In genomic region chr18:57004366-57005121, GRCh38 we compare ENCODE assay signal across 9 cellular contexts.
DNase-seq lines count a peak whose midpoint lies in the region; ATAC-seq and TF ChIP-seq lines count a peak whose summit lies in the region.
"Had no signal": no experiment of that assay in that cellular context is flagged by ENCODE, and none has a peak within 500 bp of the region (broad histone marks: within the 10 kb centered on the region; RNA-seq: fewer than 3 reads in every experiment).

No MANE protein-coding gene starts in this region.

- no peaks in the 10 kb centered on the region for H3K36me3 Mint-ChIP-seq in activated naive CD4-positive, alpha-beta T cell treated with anti-CD3 and anti-CD28 coated beads, Interleukin-2, amount 10 ng/mL, durations not matched to agents 7 days and 5 days
- no peaks in the 10 kb centered on the region for H3K36me3 Mint-ChIP-seq in stimulated activated effector memory CD8-positive, alpha-beta T cell treated with anti-CD3 and anti-CD28 coated beads, Interleukin-12 subunit alpha, Interleukin-12 subunit beta, amount 100 ng/mL, for 72 hours

- no peak overlapping the region for H3K9ac ChIP-seq in colonic mucosa (ENCODE audit: low read depth in 2 of 2, low read length in 2 of 2)

- no peaks in the 10 kb centered on the region for H3K9me3 Mint-ChIP-seq in activated naive CD4-positive, alpha-beta T cell treated with anti-CD3 and anti-CD28 coated beads, Interleukin-2, amount 10 ng/mL, durations not matched to agents 7 days and 5 days
- no peaks in the 10 kb centered on the region for H3K9me3 Mint-ChIP-seq in stimulated activated effector memory CD8-positive, alpha-beta T cell treated with anti-CD3 and anti-CD28 coated beads, Interleukin-12 subunit alpha, Interleukin-12 subunit beta, amount 100 ng/mL, for 72 hours
- H3K9me3 Mint-ChIP-seq: dendritic cell treated with granulocyte-macrophage colony-stimulating factor and Interleukin-4, amounts not matched to agents 40 ng/mL and 50 ng/mL, for 4 days had no signal

- H3K4me3 Mint-ChIP-seq in activated naive CD4-positive, alpha-beta T cell treated with anti-CD3 and anti-CD28 coated beads, Interleukin-2, amount 10 ng/mL, durations not matched to agents 7 days and 5 days: no peak overlapping the region
- no peak overlapping the region for H3K4me3 Mint-ChIP-seq in stimulated activated effector memory CD8-positive, alpha-beta T cell treated with anti-CD3 and anti-CD28 coated beads, Interleukin-12 subunit alpha, Interleukin-12 subunit beta, amount 100 ng/mL, for 72 hours
- H3K4me3 Mint-ChIP-seq: dendritic cell treated with granulocyte-macrophage colony-stimulating factor and Interleukin-4, amounts not matched to agents 40 ng/mL and 50 ng/mL, for 4 days had no signal

- CTCF ChIA-PET in activated naive CD4-positive, alpha-beta T cell treated with anti-CD3 and anti-CD28 coated beads, Interleukin-2, amount 10 ng/mL, durations not matched to agents 7 days and 5 days (lab: Charles Lee): no interaction called here

- H3K4me1 ChIP-seq in colonic mucosa: peaks cover 6% of the 10 kb centered on the region

- DNase-seq in activated naive CD4-positive, alpha-beta T cell treated with anti-CD3 and anti-CD28 coated beads, Interleukin-2, amount 10 ng/mL, durations not matched to agents 7 days and 5 days: no peak
- DNase-seq in activated naive CD4-positive, alpha-beta T cell (lab: John Stamatoyannopoulos, UW): no peak
- DNase-seq in MV-4-11 (lab: John Stamatoyannopoulos, UW): peak; percentile 67
- DNase-seq in colonic mucosa: no peak
- no peak for DNase-seq in stimulated activated effector memory CD8-positive, alpha-beta T cell treated with anti-CD3 and anti-CD28 coated beads, Interleukin-12 subunit alpha, Interleukin-12 subunit beta, amount 100 ng/mL, for 72 hours (ENCODE audit: low spot score in 2 of 2)
- no peak for DNase-seq in germinal center (ENCODE audit: low spot score)
- DNase-seq in stimulated activated CD4-positive, alpha-beta T cell treated with anti-CD3 and anti-CD28 coated beads, Interleukin-1b, Interleukin-23, amount 100 ng/mL, for 48 hours: no peak

- H3K4me3 ChIP-seq in colonic mucosa: no peak overlapping the region

- H3K4me1 Mint-ChIP-seq in activated naive CD4-positive, alpha-beta T cell treated with anti-CD3 and anti-CD28 coated beads, Interleukin-2, amount 10 ng/mL, durations not matched to agents 7 days and 5 days: peaks cover 25% of the 10 kb centered on the region
- peaks cover 24% of the 10 kb centered on the region for H3K4me1 Mint-ChIP-seq in stimulated activated effector memory CD8-positive, alpha-beta T cell treated with anti-CD3 and anti-CD28 coated beads, Interleukin-12 subunit alpha, Interleukin-12 subunit beta, amount 100 ng/mL, for 72 hours

- peak overlapping the region; percentile 56 for H3K27ac Mint-ChIP-seq in activated naive CD4-positive, alpha-beta T cell treated with anti-CD3 and anti-CD28 coated beads, Interleukin-2, amount 10 ng/mL, durations not matched to agents 7 days and 5 days
- peak overlapping the region; percentile 56 for H3K27ac Mint-ChIP-seq in stimulated activated effector memory CD8-positive, alpha-beta T cell treated with anti-CD3 and anti-CD28 coated beads, Interleukin-12 subunit alpha, Interleukin-12 subunit beta, amount 100 ng/mL, for 72 hours
- H3K27ac Mint-ChIP-seq: dendritic cell treated with granulocyte-macrophage colony-stimulating factor and Interleukin-4, amounts not matched to agents 40 ng/mL and 50 ng/mL, for 4 days had no signal

- no peaks in the 10 kb centered on the region for H3K9me3 ChIP-seq in colonic mucosa

- TF ChIP-seq CTCF in colonic mucosa (IDR thresholded peaks at IDR 0.05): no peak

- intact Hi-C loops in colonic mucosa (cut with DNase I): no loop called here

- no peaks in the 10 kb centered on the region for H3K36me3 ChIP-seq in colonic mucosa

- H3K27ac ChIP-seq in colonic mucosa: peak overlapping the region; percentile 60

- no peaks in the 10 kb centered on the region for H3K27me3 Mint-ChIP-seq in activated naive CD4-positive, alpha-beta T cell treated with anti-CD3 and anti-CD28 coated beads, Interleukin-2, amount 10 ng/mL, durations not matched to agents 7 days and 5 days
- H3K27me3 Mint-ChIP-seq: dendritic cell treated with granulocyte-macrophage colony-stimulating factor and Interleukin-4, amounts not matched to agents 40 ng/mL and 50 ng/mL, for 4 days had no signal

- H3K27me3 ChIP-seq in colonic mucosa: no peaks in the 10 kb centered on the region

- peak; percentile 97 for ATAC-seq in HG02610 (IDR thresholded peaks at IDR 0.05; ENCODE audit: unreplicated experiment)
- peak; percentile 98 for ATAC-seq in stimulated activated effector memory CD8-positive, alpha-beta T cell treated with anti-CD3 and anti-CD28 coated beads, Interleukin-12 subunit alpha, Interleukin-12 subunit beta, amount 100 ng/mL, for 72 hours
